Comparison of ENCODE assay signal across 33 cellular contexts in genomic region chr17:58079300-58080033, GRCh38.
"Had no signal": no experiment of that assay in that cellular context is flagged by ENCODE, and none has a peak within 500 bp of the region (broad histone marks: within the 10 kb centered on the region; RNA-seq: fewer than 3 reads in every experiment).

No MANE protein-coding gene starts in this region.

- H3K4me1 ChIP-seq: parathyroid adenoma had no signal

- H3K9me3 ChIP-seq: adrenal gland, ascending aorta, heart right ventricle, left lung, lower lobe of right lung, mucosa of descending colon, right atrium auricular region, suprapubic skin, tibial artery, upper lobe of right lung had no signal

- H3K27me3 ChIP-seq: adrenal gland, ascending aorta, cardiac muscle cell, dorsolateral prefrontal cortex, left lung, right atrium auricular region, suprapubic skin, tibial artery, upper lobe of right lung had no signal

- H3K4me3 ChIP-seq: adrenal gland, ascending aorta, cardiac muscle cell, coronary artery, dorsolateral prefrontal cortex, heart right ventricle, left lung, lower lobe of right lung, mucosa of descending colon, right atrium auricular region, suprapubic skin, tibial artery, upper lobe of right lung had no signal

- H3K36me3 ChIP-seq: adrenal gland, ascending aorta, cardiac muscle cell, heart right ventricle, left lung, lower lobe of right lung, right atrium auricular region, suprapubic skin, tibial artery, upper lobe of right lung had no signal

- H3K27ac Mint-ChIP-seq: activated CD4-positive, alpha-beta memory T cell treated with anti-CD3 and anti-CD28 coated beads, Interleukin-2, amount 10 ng/mL, durations not matched to agents 7 days and 5 days; activated CD4-positive, alpha-beta T cell treated with anti-CD3 and anti-CD28 coated beads, Interleukin-2, amount 10 ng/mL, durations not matched to agents 7 days and 5 days; activated naive CD4-positive, alpha-beta T cell treated with anti-CD3 and anti-CD28 coated beads for 36 hours; activated naive CD8-positive, alpha-beta T cell treated with anti-CD3 and anti-CD28 coated beads for 36 hours; effector memory CD8-positive, alpha-beta T cell; WTC11 had no signal

- H3K9me3 Mint-ChIP-seq: activated CD4-positive, alpha-beta memory T cell treated with anti-CD3 and anti-CD28 coated beads, Interleukin-2, amount 10 ng/mL, durations not matched to agents 7 days and 5 days; activated CD4-positive, alpha-beta T cell treated with anti-CD3 and anti-CD28 coated beads, Interleukin-2, amount 10 ng/mL, durations not matched to agents 7 days and 5 days; activated naive CD4-positive, alpha-beta T cell treated with anti-CD3 and anti-CD28 coated beads for 36 hours; activated naive CD8-positive, alpha-beta T cell treated with anti-CD3 and anti-CD28 coated beads for 36 hours; effector memory CD8-positive, alpha-beta T cell; nephron had no signal

- H3K27ac ChIP-seq: adrenal gland, ascending aorta, cardiac muscle cell, coronary artery, dorsolateral prefrontal cortex, heart right ventricle, left lung, lower lobe of right lung, parathyroid adenoma, right atrium auricular region, suprapubic skin, tibial artery, upper lobe of right lung had no signal

- ATAC-seq: effector memory CD8-positive, alpha-beta T cell; esophagus mucosa; heart right ventricle; left lung; lower lobe of right lung; mucosa of descending colon; upper lobe of right lung; WTC11 had no signal

- H3K4me3 Mint-ChIP-seq: activated CD4-positive, alpha-beta memory T cell treated with anti-CD3 and anti-CD28 coated beads, Interleukin-2, amount 10 ng/mL, durations not matched to agents 7 days and 5 days; activated CD4-positive, alpha-beta T cell treated with anti-CD3 and anti-CD28 coated beads, Interleukin-2, amount 10 ng/mL, durations not matched to agents 7 days and 5 days; activated naive CD4-positive, alpha-beta T cell treated with anti-CD3 and anti-CD28 coated beads for 36 hours; activated naive CD8-positive, alpha-beta T cell treated with anti-CD3 and anti-CD28 coated beads for 36 hours; effector memory CD8-positive, alpha-beta T cell; WTC11 had no signal

- H3K9ac ChIP-seq: parathyroid adenoma had no signal

- DNase-seq: activated CD4-positive, alpha-beta memory T cell treated with anti-CD3 and anti-CD28 coated beads, Interleukin-2, amount 10 ng/mL, durations not matched to agents 7 days and 5 days; activated CD4-positive, alpha-beta T cell treated with anti-CD3 and anti-CD28 coated beads for 1 hour; activated CD4-positive, alpha-beta T cell treated with anti-CD3 and anti-CD28 coated beads, Interleukin-2, amount 10 ng/mL, durations not matched to agents 7 days and 5 days; activated effector memory CD4-positive, alpha-beta T cell treated with anti-CD3 and anti-CD28 coated beads, Interleukin-2, amount 50 U/mL, for 16 hours; activated naive CD4-positive, alpha-beta T cell treated with anti-CD3 and anti-CD28 coated beads for 36 hours; activated naive CD8-positive, alpha-beta T cell treated with anti-CD3 and anti-CD28 coated beads for 36 hours; adrenal gland; cerebellar nuclear complex; dorsolateral prefrontal cortex; effector memory CD8-positive, alpha-beta T cell; foreskin melanocyte; heart right ventricle; left lung; lower lobe of right lung; mesendoderm; mucosa of descending colon; nucleus accumbens; stimulated activated CD4-positive, alpha-beta T cell treated with anti-CD3 and anti-CD28 coated beads, Interleukin-15, amount 100 ng/mL, for 24 hours; stimulated activated CD4-positive, alpha-beta T cell treated with anti-CD3 and anti-CD28 coated beads, Interleukin-2, amount 100 ng/mL, for 24 hours; stimulated activated naive CD4-positive, alpha-beta T cell; T-helper 2 cell; tibial artery; upper lobe of right lung had no signal

- H3K27me3 Mint-ChIP-seq: activated naive CD8-positive, alpha-beta T cell treated with anti-CD3 and anti-CD28 coated beads for 36 hours; effector memory CD8-positive, alpha-beta T cell had no signal

- H2AFZ ChIP-seq: parathyroid adenoma had no signal

- H3K36me3 Mint-ChIP-seq: activated naive CD8-positive, alpha-beta T cell treated with anti-CD3 and anti-CD28 coated beads for 36 hours; brain; WTC11 had no signal
